Comparison of ENCODE assay signal across 19 cellular contexts in the genomic region with DNA sequence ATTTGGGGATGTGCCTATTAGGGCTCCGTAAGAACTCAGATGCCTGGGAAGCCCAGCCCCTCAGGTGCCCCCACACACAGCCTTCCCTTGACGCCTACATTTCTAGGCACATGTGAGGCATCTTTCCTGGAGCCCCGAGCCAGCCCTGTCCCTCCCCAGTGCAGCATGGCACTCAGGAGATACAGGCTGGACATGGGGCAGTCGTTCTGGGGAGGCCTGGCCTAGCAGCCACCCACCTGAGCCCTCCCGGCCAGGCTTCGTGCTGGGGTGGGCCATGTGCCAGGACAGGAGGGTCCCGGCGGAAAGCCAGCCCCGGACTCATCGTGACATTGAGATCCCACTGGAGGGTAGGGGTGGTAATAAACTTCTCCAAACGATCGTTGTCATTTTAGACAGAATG. TPM values are rescaled to one million over a fixed set of nuclear protein-coding genes. Genes with fewer than 3 reads are reported as not detected.
DNase-seq lines count a peak whose midpoint lies in the region; ATAC-seq and TF ChIP-seq lines count a peak whose summit lies in the region.
"Had no signal": no experiment of that assay in that cellular context is flagged by ENCODE, and none has a peak within 500 bp of the region (broad histone marks: within the 10 kb centered on the region; RNA-seq: fewer than 3 reads in every experiment).

No MANE protein-coding gene starts in this region.

- no peaks in the 10 kb centered on the region for H3K9me3 Mint-ChIP-seq in stimulated activated naive CD8-positive, alpha-beta T cell treated with anti-CD3 and anti-CD28 coated beads, Interleukin-15, amount 100 ng/mL, for 72 hours
- H3K9me3 Mint-ChIP-seq: CD4-positive, alpha-beta T cell had no signal

- POLR2A ChIA-PET in Panc1 (lab: Charles Lee) = no interaction called here

- peak; percentile 40 for DNase-seq in H7
- no peak for DNase-seq in Panc1 (ENCODE audit: low read depth, low spot score)
- DNase-seq in islet precursor cell = peak; percentile 38
- peak; percentile 50 for DNase-seq in sigmoid colon
- no peak for DNase-seq in stimulated activated CD4-positive, alpha-beta T cell treated with anti-CD3 and anti-CD28 coated beads, Interleukin-2, amount 100 ng/mL, for 48 hours
- DNase-seq in DMS79 (lab: John Stamatoyannopoulos, UW) = no peak
- no peak for DNase-seq in stimulated activated naive CD8-positive, alpha-beta T cell treated with anti-CD3 and anti-CD28 coated beads, Interleukin-15, amount 100 ng/mL, for 72 hours
- DNase-seq: BE2C; CD4-positive, alpha-beta T cell; GF-D8; GOT3; KBM-7; NCI-H1417 treated with DMSO at 0.1 percent for 48 hours; NCI-H1930; NCI-H2171; NCI-H446 treated with DMSO at 0.1 percent for 48 hours; NCI-H748 treated with DMSO at 0.1 percent for 48 hours had no signal

- peak; percentile 33; the same call in 1 of the 2 replicates for ATAC-seq in Panc1
- ATAC-seq in HG02885 (IDR thresholded peaks at IDR 0.05; ENCODE audit: poor library complexity, unreplicated experiment) = no peak
- ATAC-seq in stimulated activated naive CD8-positive, alpha-beta T cell treated with anti-CD3 and anti-CD28 coated beads, Interleukin-15, amount 100 ng/mL, for 72 hours = no peak

- peaks cover 4% of the 10 kb centered on the region for H3K4me1 Mint-ChIP-seq in stimulated activated naive CD8-positive, alpha-beta T cell treated with anti-CD3 and anti-CD28 coated beads, Interleukin-15, amount 100 ng/mL, for 72 hours

- peaks cover 6% of the 10 kb centered on the region for H3K27me3 Mint-ChIP-seq in stimulated activated naive CD8-positive, alpha-beta T cell treated with anti-CD3 and anti-CD28 coated beads, Interleukin-15, amount 100 ng/mL, for 72 hours
- H3K27me3 Mint-ChIP-seq: CD4-positive, alpha-beta T cell had no signal

- in situ Hi-C loops in Panc1 (cut with HindIII; ENCODE audit: low pct_unique_long_range_greater_than_20kb, low sequenced_read_pairs) = no loop called here

- H3K9me3 ChIP-seq in Panc1 (ENCODE audit: control insufficient read depth, insufficient read depth, low read depth, low read length) = no peaks in the 10 kb centered on the region
- H3K9me3 ChIP-seq in sigmoid colon = no peaks in the 10 kb centered on the region
- H3K9me3 ChIP-seq: BE2C had no signal

- no peaks in the 10 kb centered on the region for H3K27me3 ChIP-seq in H7 (ENCODE audit: control insufficient read depth, insufficient read depth, low read length)
- no peaks in the 10 kb centered on the region for H3K27me3 ChIP-seq in Panc1 (ENCODE audit: control insufficient read depth, insufficient read depth, low read length)
- H3K27me3 ChIP-seq in sigmoid colon = no peaks in the 10 kb centered on the region
- H3K27me3 ChIP-seq: BE2C, SJSA1 had no signal

- TF ChIP-seq EP300 in sigmoid colon (IDR thresholded peaks at IDR 0.05) = no peak

- CTCF ChIA-PET in Panc1 (lab: Charles Lee) = no interaction called here

- no peaks in the 10 kb centered on the region; the same call in 1 of the 2 replicates for H3K36me3 ChIP-seq in H7 (replicated peaks; ENCODE audit: control insufficient read depth, insufficient read depth, low read length)
- H3K36me3 ChIP-seq in Panc1 (ENCODE audit: control insufficient read depth, insufficient read depth, low read length) = no peaks in the 10 kb centered on the region
- H3K36me3 ChIP-seq in sigmoid colon = peaks cover 15 to 38% (median 22%) of the 10 kb centered on the region in 4 donors
- H3K36me3 ChIP-seq: BE2C had no signal

- H3K27ac ChIP-seq in Panc1 (ENCODE audit: low read length) = no peak overlapping the region
- no peak overlapping the region for H3K27ac ChIP-seq in sigmoid colon
- H3K27ac ChIP-seq: SJSA1 had no signal

- no peak overlapping the region for H3K4me3 Mint-ChIP-seq in stimulated activated naive CD8-positive, alpha-beta T cell treated with anti-CD3 and anti-CD28 coated beads, Interleukin-15, amount 100 ng/mL, for 72 hours
- H3K4me3 Mint-ChIP-seq: CD4-positive, alpha-beta T cell had no signal

- TF ChIP-seq POLR2A in sigmoid colon (IDR thresholded peaks at IDR 0.05) = no peak

- H3K4me3 ChIP-seq in H7 (ENCODE audit: insufficient read depth, low read depth, low read length) (no peak overlapping the region), Panc1 (ENCODE audit: low read depth in 2 of 2, low read length in 2 of 2) (no peak overlapping the region), sigmoid colon (no peak overlapping the region)
- H3K4me3 ChIP-seq: SJSA1 had no signal

- H3K27ac Mint-ChIP-seq in stimulated activated naive CD8-positive, alpha-beta T cell treated with anti-CD3 and anti-CD28 coated beads, Interleukin-15, amount 100 ng/mL, for 72 hours = no peak overlapping the region
- H3K27ac Mint-ChIP-seq: CD4-positive, alpha-beta T cell had no signal

- TF ChIP-seq CTCF in Panc1 (IDR thresholded peaks at IDR 0.05) (no peak), sigmoid colon (IDR thresholded peaks at IDR 0.05) (no peak)

- H3K4me1 ChIP-seq in Panc1 (ENCODE audit: control insufficient read depth, insufficient read depth, low read length) (no peaks in the 10 kb centered on the region), sigmoid colon (peaks cover 0 to 33% (median 25%) of the 10 kb centered on the region in 4 donors)
- H3K4me1 ChIP-seq: BE2C had no signal

- intact Hi-C loops in Panc1 (cut with micrococcal nuclease; ENCODE audit: unreplicated experiment) (no loop called here), sigmoid colon (cut with DNase I) (no loop called here)

- BruUV-seq in Panc1 (replicated peaks; lab: Mats Ljungman, UMichigan) = TSS peak; percentile 68

- WGBS in sigmoid colon, 2 donors = 87 to 93% methylated on average over 12 of the region's 12 CpGs

RNA-seq across cellular contexts. Expression of gene BOK, which starts 15.2 kb away (rescaled TPM):
- 59.5 and 61.6 TPM in 2 replicates for total RNA-seq in H7 (2014; rRNA removed; shearing (Covaris generic))
- total RNA-seq in Panc1 (2021; ENCODE audit: unreplicated experiment) (39.1 TPM), sigmoid colon (100 to 1,000 TPM in 1 of 4 donors, 10 to 100 TPM in 3; 46.6 to 112 (median 81.0) TPM)
- polyA plus RNA-seq in Panc1 (2012; ENCODE audit: insufficient read length) = 77.4 TPM
- polyA plus RNA-seq in sigmoid colon = 10 to 100 TPM in 1 of 3 donors, 1 to 10 TPM in 2; 6.2 to 12.7 (median 8.4) TPM
- total RNA-seq: CD4-positive, alpha-beta T cell had no signal

Comparison
In these comparisons a context has a peak if more than half of its experiments do, and no peak if none do; other contexts are left out.
1. DNase-seq: peak in H7 (single experiment), islet precursor cell (single experiment) and sigmoid colon (single experiment); none in Panc1 (single experiment), stimulated activated CD4-positive, alpha-beta T cell treated with anti-CD3 and anti-CD28 coated beads, Interleukin-2, amount 100 ng/mL, for 48 hours (0 of 2), DMS79 (single experiment) and stimulated activated naive CD8-positive, alpha-beta T cell treated with anti-CD3 and anti-CD28 coated beads, Interleukin-15, amount 100 ng/mL, for 72 hours (0 of 2).